8 cellular contexts compared by ENCODE assay signal in the genomic region with DNA sequence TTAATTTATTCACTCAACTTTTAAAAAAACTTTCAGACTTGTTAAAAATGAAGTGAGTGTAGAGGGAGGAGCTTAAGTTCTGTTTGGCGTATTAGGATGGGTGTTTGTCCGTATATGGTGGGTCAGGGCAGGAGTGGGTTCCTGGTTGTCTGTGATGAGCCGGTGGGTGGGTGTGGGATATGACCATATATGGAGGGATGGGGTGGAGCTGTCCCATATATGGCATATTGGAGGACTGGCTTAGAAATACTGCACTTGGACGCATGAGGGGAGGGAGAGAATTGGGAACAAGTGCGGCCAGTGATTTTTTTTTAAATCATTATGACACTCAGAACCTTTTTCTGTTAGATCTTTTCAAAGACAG. TPM values are rescaled to one million over a fixed set of nuclear protein-coding genes. Genes with fewer than 3 reads are reported as not detected.
DNase-seq lines count a peak whose midpoint lies in the region; ATAC-seq, FAIRE-seq and TF ChIP-seq lines count a peak whose summit lies in the region.

No MANE protein-coding gene starts in this region.

- peak; percentile 41 for DNase-seq in GM12891 (ENCODE audit: insufficient read length, low spot score)
- DNase-seq in NCI-H1105 (lab: John Stamatoyannopoulos, UW): peak; percentile 62
- DNase-seq in iPS DF 6.9 (ENCODE audit: low read depth, low spot score): peak; percentile 29
- peak; percentile 83 for DNase-seq in skeletal muscle cell (ENCODE audit: low read depth)
- DNase-seq in middle frontal gyrus (ENCODE audit: extremely low spot score, low spot score): no peak

- WGBS in iPS DF 6.9 (ENCODE audit: insufficient coverage, insufficient read length): no CpG with 5 or more reads among the region's 5 CpGs

- no peak for TF ChIP-seq POLR2A in GM12891 (IDR thresholded peaks at IDR 0.05; ENCODE audit: low read depth, low read length)

- H3K27me3 ChIP-seq in iPS DF 6.9 (ENCODE audit: control insufficient read depth, insufficient read depth, low read length): no peaks in the 10 kb centered on the region

- no peak for TF ChIP-seq CTCF in brain (conservative IDR thresholded peaks at IDR 0.05)

- ATAC-seq in HG02642 (IDR thresholded peaks at IDR 0.05; ENCODE audit: poor library complexity, unreplicated experiment): peak; percentile 68

- H3K4me3 ChIP-seq in iPS DF 6.9 (ENCODE audit: low read length): peak overlapping the region; percentile 65; the same call in 1 of the 2 replicates
- peak overlapping the region; percentile 77 for H3K4me3 ChIP-seq in skeletal muscle cell (ENCODE audit: low read depth, low read length)

- H3K4me3 Mint-ChIP-seq in brain: peak overlapping the region; percentile 94 to 97 (median 96)

- H3K4me1 ChIP-seq in iPS DF 6.9 (ENCODE audit: control insufficient read depth, insufficient read depth, low read length): no peaks in the 10 kb centered on the region; the same call in 1 of the 2 replicates

- H3K36me3 ChIP-seq in iPS DF 6.9 (ENCODE audit: control insufficient read depth, insufficient read depth, low read length): no peaks in the 10 kb centered on the region

- H3K36me3 Mint-ChIP-seq in brain: peaks cover 84% of the 10 kb centered on the region

- H3K9me3 ChIP-seq in iPS DF 6.9 (ENCODE audit: control insufficient read depth, insufficient read depth, low read length): no peaks in the 10 kb centered on the region; the same call in 1 of the 2 replicates

- H3K9me3 Mint-ChIP-seq in brain: peaks cover 27 to 39% (median 34%) of the 10 kb centered on the region in 5 experiments

- peaks cover 58% of the 10 kb centered on the region for H3K4me1 Mint-ChIP-seq in brain

- FAIRE-seq in GM12891 (lab: Jason Lieb, UNC) (peak; percentile 94), TTC549 (lab: Jason Lieb, UNC) (peak; percentile 74)

- H3K27ac ChIP-seq in iPS DF 6.9 (ENCODE audit: low read length): no peak overlapping the region

- H3K27me3 Mint-ChIP-seq in brain: peaks cover 16% of the 10 kb centered on the region

- H3K27ac Mint-ChIP-seq in brain: peak overlapping the region; percentile 81 to 98 (median 92)

TF ChIP-seq in GM12891, 5 proteins besides CTCF, POLR2A, EP300 and RAD21:
- no peak for TF ChIP-seq PAX5 (IDR thresholded peaks at IDR 0.05; ENCODE audit: insufficient read depth, low read length, severe bottlenecking)
- TF ChIP-seq POU2F2 (IDR thresholded peaks at IDR 0.05; ENCODE audit: low read depth, low read length): 0 out of 2 replicates have a peak, but pooled peaks have one; percentile 23
- no peak for TF ChIP-seq POLR2AphosphoS5 (IDR thresholded peaks at IDR 0.05; ENCODE audit: low read depth, low read length)
- no peak for TF ChIP-seq TAF1 (IDR thresholded peaks at IDR 0.05; ENCODE audit: low read depth, low read length)

RNA-seq across cellular contexts. Expression of gene KDM3A, which starts 1.5 kb away (rescaled TPM):
- 33.6 TPM for polyA plus RNA-seq in GM12891 (2012; ENCODE audit: low read depth, missing spikeins)
- 25.4 TPM for polyA plus RNA-seq in brain (ENCODE audit: insufficient read depth, low read depth, low replicate concordance)
